In genomic region chr12:55972906-55973597, GRCh38 we compare ENCODE assay signal across 8 cellular contexts.
DNase-seq lines count a peak whose midpoint lies in the region; ATAC-seq and TF ChIP-seq lines count a peak whose summit lies in the region.

No MANE protein-coding gene starts in this region.

- peak; percentile 56 for DNase-seq in HCEC 1CT
- DNase-seq in amniotic stem cell (lab: John Stamatoyannopoulos, UW), result peak; percentile 24
- peak; percentile 23 for DNase-seq in left kidney (ENCODE audit: low read depth, low spot score)
- DNase-seq in activated effector memory CD4-positive, alpha-beta T cell treated with anti-CD3 and anti-CD28 coated beads, Interleukin-2, amount 50 U/mL, for 16 hours, result no peak

- H3K27ac ChIP-seq in 22Rv1, result peak overlapping the region; percentile 89

- TF ChIP-seq CTCF in 22Rv1 (IDR thresholded peaks at IDR 0.05), result no peak

- ATAC-seq in GM19395 (IDR thresholded peaks at IDR 0.05; ENCODE audit: unreplicated experiment) (no peak), HG02970 (IDR thresholded peaks at IDR 0.05; ENCODE audit: low FRiP score, unreplicated experiment) (no peak), HG02884 (IDR thresholded peaks at IDR 0.05; ENCODE audit: unreplicated experiment) (no peak)
